ENCODE assay signal across 20 cellular contexts in the genomic region with DNA sequence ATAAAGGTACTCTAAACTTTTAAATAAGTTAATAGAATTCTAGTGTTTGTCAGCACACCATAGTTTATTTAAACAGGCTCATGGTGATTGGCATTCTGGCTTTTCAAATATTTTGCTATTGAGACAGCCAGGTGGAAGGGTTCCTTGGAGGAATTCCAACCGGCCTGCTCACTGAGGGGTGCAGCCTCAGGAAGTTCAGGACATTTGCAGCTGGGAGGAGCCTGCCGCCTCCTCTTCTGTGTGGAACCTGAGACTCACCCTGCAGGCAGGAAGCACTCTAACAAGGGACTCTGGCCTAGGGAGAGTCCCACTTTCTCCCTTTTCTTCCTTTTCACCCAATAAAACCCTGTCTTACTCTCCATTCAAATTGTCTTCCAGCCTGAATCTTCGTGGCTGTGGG.
DNase-seq lines count a peak whose midpoint lies in the region; ATAC-seq, FAIRE-seq and TF ChIP-seq lines count a peak whose summit lies in the region.
"Had no signal": no experiment of that assay in that cellular context is flagged by ENCODE, and none has a peak within 500 bp of the region (broad histone marks: within the 10 kb centered on the region; RNA-seq: fewer than 3 reads in every experiment).

No MANE protein-coding gene starts in this region.

- no peak for TF ChIP-seq CTCF in RWPE2 (IDR thresholded peaks at IDR 0.05; ENCODE audit: poor library complexity, severe bottlenecking)

- FAIRE-seq in urothelium cell line (lab: Jason Lieb, UNC), result no peak
- FAIRE-seq: GM18507 had no signal

- H3K9me3 ChIP-seq in RWPE2 (ENCODE audit: severe bottlenecking), result no peaks in the 10 kb centered on the region
- H3K9me3 ChIP-seq: adrenal gland, heart right ventricle, SJSA1 had no signal

- H3K36me3 ChIP-seq in RWPE2 (ENCODE audit: low read depth), result no peaks in the 10 kb centered on the region
- H3K36me3 ChIP-seq: adrenal gland, heart right ventricle, SJSA1 had no signal

- no peak overlapping the region for H3K4me3 ChIP-seq in RWPE2 (ENCODE audit: severe bottlenecking)
- H3K4me3 ChIP-seq: adrenal gland, heart right ventricle, lung, SJSA1 had no signal

- H3K27ac ChIP-seq in RWPE2 (ENCODE audit: poor library complexity, severe bottlenecking), result peak overlapping the region; percentile 3
- H3K27ac ChIP-seq: adrenal gland, heart right ventricle, SJSA1 had no signal

- peak; percentile 8 for DNase-seq in SIG-M5 treated with dmso at 0.1 percent for 504 hours (lab: John Stamatoyannopoulos, UW; ENCODE audit: unreplicated experiment)
- no peak for DNase-seq in SIG-M5 (lab: John Stamatoyannopoulos, UW)
- DNase-seq in RWPE2 (ENCODE audit: low spot score), result peak; percentile 73
- DNase-seq in iPS-NIHi11 (ENCODE audit: low spot score), result peak; percentile 71
- peak; percentile 3 for DNase-seq in urothelium cell line (ENCODE audit: low spot score)
- DNase-seq: ACHN; adrenal gland; CD8-positive, alpha-beta memory T cell; heart right ventricle; Kasumi-1; NCI-H1694; NCI-H774; right cardiac atrium; stimulated activated CD4-positive, alpha-beta T cell treated with anti-CD3 and anti-CD28 coated beads, Interleukin-2, amount 100 ng/mL, for 48 hours had no signal

- peaks cover 12% of the 10 kb centered on the region for H3K4me1 ChIP-seq in RWPE2 (ENCODE audit: insufficient read depth, poor library complexity, severe bottlenecking)
- H3K4me1 ChIP-seq: adrenal gland, heart right ventricle, SJSA1 had no signal

- H3K27me3 ChIP-seq in RWPE2 (ENCODE audit: insufficient read depth, poor library complexity, severe bottlenecking), result no peaks in the 10 kb centered on the region
- H3K27me3 ChIP-seq: adrenal gland, heart right ventricle, SJSA1 had no signal

- ATAC-seq in RWPE2 (ENCODE audit: low read depth) (peak; percentile 100), GM19397 (IDR thresholded peaks at IDR 0.05; ENCODE audit: unreplicated experiment) (no peak), HG02970 (IDR thresholded peaks at IDR 0.05; ENCODE audit: low FRiP score, unreplicated experiment) (no peak), HG02763 (IDR thresholded peaks at IDR 0.05; ENCODE audit: unreplicated experiment) (no peak)
- ATAC-seq: heart right ventricle, right cardiac atrium had no signal
